ENCODE assay signal across 11 cellular contexts in genomic region chr10:35422236-35422635, GRCh38.
DNase-seq lines count a peak whose midpoint lies in the region; ATAC-seq and TF ChIP-seq lines count a peak whose summit lies in the region.
"Had no signal": no experiment of that assay in that cellular context is flagged by ENCODE, and none has a peak within 500 bp of the region (broad histone marks: within the 10 kb centered on the region; RNA-seq: fewer than 3 reads in every experiment).

No MANE protein-coding gene starts in this region.

- peak; percentile 59 to 82 (median 78) for ATAC-seq in psoas muscle
- ATAC-seq in HG03135 (IDR thresholded peaks at IDR 0.05; ENCODE audit: unreplicated experiment) = no peak

- intact Hi-C loops in psoas muscle (cut with DNase I) = no loop called here

- peaks cover 19% of the 10 kb centered on the region for H3K27me3 Mint-ChIP-seq in glutamatergic neuron (ENCODE audit: unreplicated experiment)
- H3K27me3 Mint-ChIP-seq in activated CD4-positive, alpha-beta memory T cell treated with anti-CD3 and anti-CD28 coated beads, Interleukin-2, amount 10 ng/mL, durations not matched to agents 7 days and 5 days = no peaks in the 10 kb centered on the region
- H3K27me3 Mint-ChIP-seq: activated naive CD4-positive, alpha-beta T cell treated with anti-CD3 and anti-CD28 coated beads, Interleukin-2, amount 10 ng/mL, durations not matched to agents 7 days and 5 days had no signal

- POLR2A ChIA-PET in activated CD4-positive, alpha-beta memory T cell treated with anti-CD3 and anti-CD28 coated beads, Interleukin-2, amount 10 ng/mL, durations not matched to agents 7 days and 5 days (lab: Charles Lee) = no interaction called here

- H3K27me3 ChIP-seq in WERI-Rb-1 (ENCODE audit: insufficient read depth, low read depth, severe bottlenecking) (no peaks in the 10 kb centered on the region), psoas muscle (ENCODE audit: insufficient read depth in 3 of 3, low read length in 2 of 3) (no peaks in the 10 kb centered on the region)

- H3K36me3 ChIP-seq in WERI-Rb-1 (no peaks in the 10 kb centered on the region), psoas muscle (ENCODE audit: insufficient read depth in 1 of 2, low read depth in 1 of 2) (no peaks in the 10 kb centered on the region)

- CTCF ChIA-PET in activated CD4-positive, alpha-beta memory T cell treated with anti-CD3 and anti-CD28 coated beads, Interleukin-2, amount 10 ng/mL, durations not matched to agents 7 days and 5 days (lab: Charles Lee) = interaction anchor here (0.5 kb wide), 1 partner anchor 182 kb away, joined by 3 read pairs; no protein-coding TSS in a partner anchor

- H3K27ac Mint-ChIP-seq in glutamatergic neuron (ENCODE audit: unreplicated experiment) = no peak overlapping the region
- H3K27ac Mint-ChIP-seq in activated CD4-positive, alpha-beta memory T cell treated with anti-CD3 and anti-CD28 coated beads, Interleukin-2, amount 10 ng/mL, durations not matched to agents 7 days and 5 days = no peak overlapping the region
- H3K27ac Mint-ChIP-seq: activated naive CD4-positive, alpha-beta T cell treated with anti-CD3 and anti-CD28 coated beads, Interleukin-2, amount 10 ng/mL, durations not matched to agents 7 days and 5 days had no signal

- H3K9me3 ChIP-seq in WERI-Rb-1 (ENCODE audit: severe bottlenecking) (no peaks in the 10 kb centered on the region), psoas muscle (no peaks in the 10 kb centered on the region)

- H3K4me3 Mint-ChIP-seq in glutamatergic neuron (ENCODE audit: unreplicated experiment) = peak overlapping the region; percentile 8
- H3K4me3 Mint-ChIP-seq in activated CD4-positive, alpha-beta memory T cell treated with anti-CD3 and anti-CD28 coated beads, Interleukin-2, amount 10 ng/mL, durations not matched to agents 7 days and 5 days = no peak overlapping the region
- H3K4me3 Mint-ChIP-seq: activated naive CD4-positive, alpha-beta T cell treated with anti-CD3 and anti-CD28 coated beads, Interleukin-2, amount 10 ng/mL, durations not matched to agents 7 days and 5 days had no signal

- H3K4me1 ChIP-seq in psoas muscle = peaks cover 67% of the 10 kb centered on the region

- peaks cover 27% of the 10 kb centered on the region for H3K9me3 Mint-ChIP-seq in glutamatergic neuron (ENCODE audit: unreplicated experiment)
- no peaks in the 10 kb centered on the region for H3K9me3 Mint-ChIP-seq in activated CD4-positive, alpha-beta memory T cell treated with anti-CD3 and anti-CD28 coated beads, Interleukin-2, amount 10 ng/mL, durations not matched to agents 7 days and 5 days
- H3K9me3 Mint-ChIP-seq: activated naive CD4-positive, alpha-beta T cell treated with anti-CD3 and anti-CD28 coated beads, Interleukin-2, amount 10 ng/mL, durations not matched to agents 7 days and 5 days had no signal

- H3K4me3 ChIP-seq in WERI-Rb-1 (ENCODE audit: low read depth, low read length) = no peak overlapping the region
- H3K4me3 ChIP-seq in psoas muscle = peak overlapping the region; percentile 13

- 27 to 36% (median 29%) methylated on average over 5 of the region's 5 CpGs for WGBS in psoas muscle, 3 donors

- TF ChIP-seq CTCF in WERI-Rb-1 (IDR thresholded peaks at IDR 0.05; ENCODE audit: low read depth, low read length) (no peak), glutamatergic neuron (IDR thresholded peaks at IDR 0.05; ENCODE audit: partially characterized antibody, unreplicated experiment) (no peak), psoas muscle (IDR thresholded peaks at IDR 0.05) (no peak)

- H3K27ac ChIP-seq in WERI-Rb-1 (peak overlapping the region; percentile 72), psoas muscle (peak overlapping the region; percentile 81)
- H3K27ac ChIP-seq: C4-2B had no signal

- no peaks in the 10 kb centered on the region for H3K36me3 Mint-ChIP-seq in glutamatergic neuron (ENCODE audit: unreplicated experiment)
- peaks cover 2% of the 10 kb centered on the region for H3K36me3 Mint-ChIP-seq in activated CD4-positive, alpha-beta memory T cell treated with anti-CD3 and anti-CD28 coated beads, Interleukin-2, amount 10 ng/mL, durations not matched to agents 7 days and 5 days (ENCODE audit: low read depth)
- H3K36me3 Mint-ChIP-seq: activated naive CD4-positive, alpha-beta T cell treated with anti-CD3 and anti-CD28 coated beads, Interleukin-2, amount 10 ng/mL, durations not matched to agents 7 days and 5 days had no signal

- DNase-seq in EL (peak; percentile 56), WERI-Rb-1 (peak; percentile 60), glutamatergic neuron (no peak), psoas muscle (no peak), mucosa of gallbladder (ENCODE audit: low spot score) (no peak)
- DNase-seq in activated CD4-positive, alpha-beta memory T cell treated with anti-CD3 and anti-CD28 coated beads, Interleukin-2, amount 10 ng/mL, durations not matched to agents 7 days and 5 days = no peak
- DNase-seq in activated CD4-positive, CD25-positive, alpha-beta regulatory T cell (lab: John Stamatoyannopoulos, UW) = no peak
- DNase-seq: activated naive CD4-positive, alpha-beta T cell treated with anti-CD3 and anti-CD28 coated beads, Interleukin-2, amount 10 ng/mL, durations not matched to agents 7 days and 5 days; NCI-H1417 had no signal

- H3K4me1 Mint-ChIP-seq in glutamatergic neuron (ENCODE audit: low read depth, unreplicated experiment) = peaks cover 72% of the 10 kb centered on the region
- no peaks in the 10 kb centered on the region for H3K4me1 Mint-ChIP-seq in activated CD4-positive, alpha-beta memory T cell treated with anti-CD3 and anti-CD28 coated beads, Interleukin-2, amount 10 ng/mL, durations not matched to agents 7 days and 5 days
- H3K4me1 Mint-ChIP-seq: activated naive CD4-positive, alpha-beta T cell treated with anti-CD3 and anti-CD28 coated beads, Interleukin-2, amount 10 ng/mL, durations not matched to agents 7 days and 5 days had no signal

Comparison
In these comparisons a context has a peak if more than half of its experiments do, and no peak if none do; other contexts are left out.
1. DNase-seq: peak in EL (single experiment) and WERI-Rb-1 (single experiment); none in glutamatergic neuron (single experiment), psoas muscle (0 of 2), activated CD4-positive, alpha-beta memory T cell treated with anti-CD3 and anti-CD28 coated beads, Interleukin-2, amount 10 ng/mL, durations not matched to agents 7 days and 5 days (single experiment), mucosa of gallbladder (single experiment) and activated CD4-positive, CD25-positive, alpha-beta regulatory T cell (0 of 4).